In the genomic region with DNA sequence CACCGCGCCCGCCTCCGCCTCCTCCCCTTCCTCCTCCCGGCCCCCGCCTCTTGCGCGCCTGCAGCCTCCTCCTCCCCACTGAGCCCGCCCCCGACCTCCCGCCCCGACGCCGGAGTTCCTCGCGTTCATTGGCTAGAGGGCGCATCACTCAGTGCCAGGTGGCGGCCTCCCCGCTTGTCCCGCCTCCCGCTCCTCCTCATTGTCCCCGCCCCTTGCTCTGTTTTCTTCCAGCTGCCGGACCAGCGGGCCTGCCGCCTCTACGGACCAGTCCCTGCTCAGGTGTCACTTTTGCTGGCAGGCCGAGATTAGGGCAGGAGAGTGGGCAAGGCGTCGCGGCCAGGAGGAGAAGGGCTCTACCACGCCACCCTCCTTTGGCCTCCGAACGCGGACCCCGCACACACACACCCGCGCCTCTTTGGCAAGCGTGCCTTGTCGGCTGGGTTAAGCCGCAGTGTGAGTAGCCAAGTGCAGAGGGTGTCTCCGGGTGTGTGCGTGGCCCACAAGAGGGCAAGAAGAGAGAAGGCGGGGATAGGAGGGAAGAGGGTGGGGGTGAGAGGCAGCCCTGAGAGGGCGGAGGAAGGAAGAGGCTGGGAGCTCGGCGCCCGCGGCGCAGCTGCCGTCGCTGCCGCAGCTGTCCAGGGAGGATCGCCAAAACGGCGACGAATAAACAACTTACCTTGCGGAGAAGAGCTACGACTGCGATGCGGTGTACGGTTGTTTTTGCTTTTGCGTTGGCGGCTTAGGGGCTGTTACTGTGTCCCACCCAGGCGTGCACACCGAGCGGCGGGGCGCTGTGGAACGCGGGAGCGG, we compare ENCODE assay signal across 8 cellular contexts. TPM values are rescaled to one million over a fixed set of nuclear protein-coding genes. Genes with fewer than 3 reads are reported as not detected.
DNase-seq lines count a peak whose midpoint lies in the region; ATAC-seq and TF ChIP-seq lines count a peak whose summit lies in the region.

No MANE protein-coding gene starts in this region.

- H3K9me2 ChIP-seq in neural cell (ENCODE audit: insufficient read depth, low read length) = no peaks in the 10 kb centered on the region

- peak overlapping the region; percentile 89 for H3K27ac ChIP-seq in neural cell (ENCODE audit: low read length)

- TF ChIP-seq EP300 in neural cell (conservative IDR thresholded peaks at IDR 0.05; ENCODE audit: poor library complexity, severe bottlenecking) = peak; percentile 48

- peak overlapping the region; percentile 78 for H3K4me3 ChIP-seq in HAP-1
- H3K4me3 ChIP-seq in fibroblast of villous mesenchyme (ENCODE audit: low read depth, low read length) = peak overlapping the region; percentile 86
- H3K4me3 ChIP-seq in neural cell (ENCODE audit: low read length) = peak overlapping the region; percentile 75

- peak overlapping the region; percentile 49 for H3K4me2 ChIP-seq in neural cell (ENCODE audit: low read length)

- H3K4me1 ChIP-seq in ES-I3 (ENCODE audit: insufficient read depth, low read length) (0 out of 2 replicates have a peak, but pooled peaks cover 4% of the 10 kb centered on the region), HAP-1 (peaks cover 3% of the 10 kb centered on the region)

- H3K79me2 ChIP-seq in neural cell (replicated peaks; ENCODE audit: insufficient read depth, low read length) = peaks cover 25% of the 10 kb centered on the region

- H3K9me3 Mint-ChIP-seq in stimulated activated naive CD8-positive, alpha-beta T cell treated with anti-CD3 and anti-CD28 coated beads, Interleukin-15, amount 100 ng/mL, for 72 hours = no peaks in the 10 kb centered on the region

- no peaks in the 10 kb centered on the region for H3K27me3 ChIP-seq in HAP-1 (ENCODE audit: low read depth)
- no peaks in the 10 kb centered on the region for H3K27me3 ChIP-seq in neural cell (ENCODE audit: insufficient read depth, low read depth, low read length)

- ATAC-seq in stimulated activated naive CD8-positive, alpha-beta T cell treated with anti-CD3 and anti-CD28 coated beads, Interleukin-15, amount 100 ng/mL, for 72 hours = peak; percentile 89

- peaks cover 40% of the 10 kb centered on the region for H3K4me1 Mint-ChIP-seq in stimulated activated naive CD8-positive, alpha-beta T cell treated with anti-CD3 and anti-CD28 coated beads, Interleukin-15, amount 100 ng/mL, for 72 hours

- H3F3A ChIP-seq in neural cell (ENCODE audit: insufficient read depth, low read length, poor library complexity, severe bottlenecking) = peaks cover 2% of the 10 kb centered on the region

- H4K20me1 ChIP-seq in neural cell (ENCODE audit: insufficient read depth) = no peaks in the 10 kb centered on the region

- H2AFZ ChIP-seq in neural cell (ENCODE audit: low read depth, low read length) = peak overlapping the region; percentile 83

- H3K4me3 Mint-ChIP-seq in stimulated activated naive CD8-positive, alpha-beta T cell treated with anti-CD3 and anti-CD28 coated beads, Interleukin-15, amount 100 ng/mL, for 72 hours = peak overlapping the region; percentile 94 to 96

- peak; percentile 83 for TF ChIP-seq POLR2A in Raji (IDR thresholded peaks at IDR 0.05; ENCODE audit: insufficient read depth, low read depth, low read length)

- TF ChIP-seq RAD21 in neural cell (conservative IDR thresholded peaks at IDR 0.05) = peak; percentile 69

- H3K9me3 ChIP-seq in ES-I3 (ENCODE audit: control insufficient read depth, insufficient read depth, low read length) (no peaks in the 10 kb centered on the region), HAP-1 (no peaks in the 10 kb centered on the region), neural cell (ENCODE audit: low read length) (no peaks in the 10 kb centered on the region)

- H3K9ac ChIP-seq in ES-I3 (ENCODE audit: low read depth, low read length) (peak overlapping the region; percentile 89), neural cell (ENCODE audit: low read length) (peak overlapping the region; percentile 85)

- H3K27ac Mint-ChIP-seq in stimulated activated naive CD8-positive, alpha-beta T cell treated with anti-CD3 and anti-CD28 coated beads, Interleukin-15, amount 100 ng/mL, for 72 hours = peak overlapping the region; percentile 84 to 92

- no peak for TF ChIP-seq CTCF in fibroblast of villous mesenchyme (IDR thresholded peaks at IDR 0.05; ENCODE audit: insufficient read depth, low read depth, low read length)
- TF ChIP-seq CTCF in neural cell (IDR thresholded peaks at IDR 0.05; ENCODE audit: poor library complexity, severe bottlenecking) = peak; percentile 53

- DNase-seq in HAP-1 (ENCODE audit: low spot score in 2 of 2) = peak; percentile 93 to 99
- peak; percentile 89 for DNase-seq in M059J (ENCODE audit: low read depth)
- peak; percentile 98 for DNase-seq in activated gamma-delta T cell (lab: John Stamatoyannopoulos, UW)
- DNase-seq in fibroblast of villous mesenchyme (ENCODE audit: low read depth) = peak; percentile 98
- DNase-seq in stimulated activated naive CD8-positive, alpha-beta T cell treated with anti-CD3 and anti-CD28 coated beads, Interleukin-15, amount 100 ng/mL, for 72 hours = peak; percentile 97

- no peaks in the 10 kb centered on the region for H3K36me3 ChIP-seq in ES-I3 (ENCODE audit: insufficient read depth, low read length)
- no peaks in the 10 kb centered on the region for H3K36me3 ChIP-seq in HAP-1 (replicated peaks)
- no peaks in the 10 kb centered on the region for H3K36me3 ChIP-seq in neural cell (ENCODE audit: insufficient read depth, low read length)

- in situ Hi-C loops in HAP-1 (cut with MboI; ENCODE audit: low sequenced_read_pairs) = loop anchor here (25.0 kb wide), 1 partner anchor 365 kb away; no protein-coding TSS in a partner anchor

- peaks cover 27% of the 10 kb centered on the region for H3K27me3 Mint-ChIP-seq in stimulated activated naive CD8-positive, alpha-beta T cell treated with anti-CD3 and anti-CD28 coated beads, Interleukin-15, amount 100 ng/mL, for 72 hours

TF ChIP-seq in neural cell, 6 proteins besides CTCF, POLR2A, EP300 and RAD21:
- TF ChIP-seq, protein P1, sequence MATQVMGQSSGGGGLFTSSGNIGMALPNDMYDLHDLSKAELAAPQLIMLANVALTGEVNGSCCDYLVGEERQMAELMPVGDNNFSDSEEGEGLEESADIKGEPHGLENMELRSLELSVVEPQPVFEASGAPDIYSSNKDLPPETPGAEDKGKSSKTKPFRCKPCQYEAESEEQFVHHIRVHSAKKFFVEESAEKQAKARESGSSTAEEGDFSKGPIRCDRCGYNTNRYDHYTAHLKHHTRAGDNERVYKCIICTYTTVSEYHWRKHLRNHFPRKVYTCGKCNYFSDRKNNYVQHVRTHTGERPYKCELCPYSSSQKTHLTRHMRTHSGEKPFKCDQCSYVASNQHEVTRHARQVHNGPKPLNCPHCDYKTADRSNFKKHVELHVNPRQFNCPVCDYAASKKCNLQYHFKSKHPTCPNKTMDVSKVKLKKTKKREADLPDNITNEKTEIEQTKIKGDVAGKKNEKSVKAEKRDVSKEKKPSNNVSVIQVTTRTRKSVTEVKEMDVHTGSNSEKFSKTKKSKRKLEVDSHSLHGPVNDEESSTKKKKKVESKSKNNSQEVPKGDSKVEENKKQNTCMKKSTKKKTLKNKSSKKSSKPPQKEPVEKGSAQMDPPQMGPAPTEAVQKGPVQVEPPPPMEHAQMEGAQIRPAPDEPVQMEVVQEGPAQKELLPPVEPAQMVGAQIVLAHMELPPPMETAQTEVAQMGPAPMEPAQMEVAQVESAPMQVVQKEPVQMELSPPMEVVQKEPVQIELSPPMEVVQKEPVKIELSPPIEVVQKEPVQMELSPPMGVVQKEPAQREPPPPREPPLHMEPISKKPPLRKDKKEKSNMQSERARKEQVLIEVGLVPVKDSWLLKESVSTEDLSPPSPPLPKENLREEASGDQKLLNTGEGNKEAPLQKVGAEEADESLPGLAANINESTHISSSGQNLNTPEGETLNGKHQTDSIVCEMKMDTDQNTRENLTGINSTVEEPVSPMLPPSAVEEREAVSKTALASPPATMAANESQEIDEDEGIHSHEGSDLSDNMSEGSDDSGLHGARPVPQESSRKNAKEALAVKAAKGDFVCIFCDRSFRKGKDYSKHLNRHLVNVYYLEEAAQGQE (IDR thresholded peaks at IDR 0.05; ENCODE audit: borderline replicate concordance) = peak; percentile 80
- peak; percentile 61 for TF ChIP-seq TAF1 (IDR thresholded peaks at IDR 0.05; ENCODE audit: low read depth)
- peak; percentile 68 for TF ChIP-seq SMC3 (conservative IDR thresholded peaks at IDR 0.05; ENCODE audit: poor library complexity)
- peak; percentile 84 for TF ChIP-seq POLR2AphosphoS5 (IDR thresholded peaks at IDR 0.05)
- peak; percentile 85 for TF ChIP-seq MXI1 (conservative IDR thresholded peaks at IDR 0.05; ENCODE audit: poor library complexity, severe bottlenecking)
- no peak for TF ChIP-seq EZH2 (IDR thresholded peaks at IDR 0.05; ENCODE audit: borderline replicate concordance, insufficient read depth, low read length, poor library complexity, severe bottlenecking)

RNA-seq across cellular contexts. Expression of a gene that starts 0.4 kb away (rescaled TPM):
- 21.7 and 30.3 TPM in 2 replicates for total RNA-seq in M059J (2014; rRNA removed; shearing (Covaris generic))
- 47.9 and 54.8 TPM in 2 replicates for total RNA-seq in fibroblast of villous mesenchyme
- polyA plus RNA-seq in neural cell = 63.1 and 78.2 TPM in 2 replicates
- 158 and 165 TPM in 2 replicates for polyA minus RNA-seq in neural cell

Comparison
In these comparisons a context has a peak if more than half of its experiments do, and no peak if none do; other contexts are left out.
1. Peak in every context shown above with its lines: DNase-seq, ATAC-seq, H3K4me3 ChIP-seq and H3K27ac ChIP-seq.